ENCODE assay signal across 23 cellular contexts in genomic region chr10:88291289-88292184, GRCh38.
"Had no signal": no experiment of that assay in that cellular context is flagged by ENCODE, and none has a peak within 500 bp of the region (broad histone marks: within the 10 kb centered on the region; RNA-seq: fewer than 3 reads in every experiment).

No MANE protein-coding gene starts in this region.

- H3K4me3 Mint-ChIP-seq: activated CD8-positive, alpha-beta memory T cell treated with anti-CD3 and anti-CD28 coated beads, Interleukin-2, amount 10 ng/mL, durations not matched to agents 7 days and 5 days; activated naive CD8-positive, alpha-beta T cell; activated T-cell treated with anti-CD3 and anti-CD28 coated beads, Interleukin-2, amount 50 U/mL, for 24 hours; naive thymus-derived CD8-positive, alpha-beta T cell had no signal

- FAIRE-seq: endometrium, islet of Langerhans, TTC549 had no signal

- H3K27me3 Mint-ChIP-seq: activated CD8-positive, alpha-beta memory T cell treated with anti-CD3 and anti-CD28 coated beads, Interleukin-2, amount 10 ng/mL, durations not matched to agents 7 days and 5 days; activated naive CD8-positive, alpha-beta T cell; activated T-cell treated with anti-CD3 and anti-CD28 coated beads, Interleukin-2, amount 50 U/mL, for 24 hours; naive thymus-derived CD8-positive, alpha-beta T cell had no signal

- H3K36me3 ChIP-seq: brain microvascular endothelial cell, esophagus muscularis mucosa, right lobe of liver had no signal

- H3K4me3 ChIP-seq: esophagus muscularis mucosa, mucosa of descending colon, psoas muscle, right lobe of liver had no signal

- H3K9me3 ChIP-seq: esophagus muscularis mucosa, mucosa of descending colon, psoas muscle, right lobe of liver had no signal

- H3K27ac ChIP-seq: brain microvascular endothelial cell, esophagus muscularis mucosa, psoas muscle, right lobe of liver had no signal

- H3K9me3 Mint-ChIP-seq: activated T-cell treated with anti-CD3 and anti-CD28 coated beads, Interleukin-2, amount 50 U/mL, for 24 hours; naive thymus-derived CD8-positive, alpha-beta T cell had no signal

- H3K36me3 Mint-ChIP-seq: activated naive CD8-positive, alpha-beta T cell; naive thymus-derived CD8-positive, alpha-beta T cell had no signal

- ATAC-seq: activated CD4-positive, CD25-positive, alpha-beta regulatory T cell treated with anti-CD3 and anti-CD28 coated beads, Interleukin-2, amount 50 U/mL, for 24 hours; activated CD8-positive, alpha-beta memory T cell treated with anti-CD3 and anti-CD28 coated beads, Interleukin-2, amount 10 ng/mL, durations not matched to agents 7 days and 5 days; mucosa of descending colon; naive thymus-derived CD8-positive, alpha-beta T cell; psoas muscle; right lobe of liver had no signal

- DNase-seq: activated CD4-positive, alpha-beta T cell treated with anti-CD3 and anti-CD28 coated beads, Interleukin-2, amount 50 U/mL, for 48 hours; activated CD8-positive, alpha-beta memory T cell treated with anti-CD3 and anti-CD28 coated beads, Interleukin-2, amount 10 ng/mL, durations not matched to agents 7 days and 5 days; activated gamma-delta T cell; activated T-cell treated with anti-CD3 and anti-CD28 coated beads, Interleukin-2, amount 50 U/mL, for 24 hours; amygdala; brain microvascular endothelial cell; cerebellar nuclear complex; dermis blood vessel endothelial cell; head of caudate nucleus; mammary epithelial cell; mucosa of descending colon; naive thymus-derived CD8-positive, alpha-beta T cell; psoas muscle; right lobe of liver; stimulated activated CD4-positive, alpha-beta T cell treated with anti-CD3 and anti-CD28 coated beads, Interleukin-2, amount 100 ng/mL, for 24 hours; stimulated activated naive CD4-positive, alpha-beta T cell treated with Interleukin-2 at 50 U/mL for 16 hours; trophoblast cell had no signal

- H3K27ac Mint-ChIP-seq: activated CD8-positive, alpha-beta memory T cell treated with anti-CD3 and anti-CD28 coated beads, Interleukin-2, amount 10 ng/mL, durations not matched to agents 7 days and 5 days; activated naive CD8-positive, alpha-beta T cell; activated T-cell treated with anti-CD3 and anti-CD28 coated beads, Interleukin-2, amount 50 U/mL, for 24 hours had no signal

- H3K27me3 ChIP-seq: brain microvascular endothelial cell, esophagus muscularis mucosa, right lobe of liver had no signal

- H3K4me1 ChIP-seq: esophagus muscularis mucosa, right lobe of liver had no signal
